ENCODE assay signal across 23 cellular contexts in genomic region chr18:9483526-9483925, GRCh38.
"Had no signal": no experiment of that assay in that cellular context is flagged by ENCODE, and none has a peak within 500 bp of the region (broad histone marks: within the 10 kb centered on the region; RNA-seq: fewer than 3 reads in every experiment).

No MANE protein-coding gene starts in this region.

- H3K27ac ChIP-seq: epithelial cell of prostate, esophagus squamous epithelium, gastrocnemius medialis, heart right ventricle had no signal

- ATAC-seq: effector memory CD8-positive, alpha-beta T cell; esophagus mucosa; gastrocnemius medialis; heart right ventricle; left cardiac atrium; left lung; left ventricle myocardium superior; naive thymus-derived CD4-positive, alpha-beta T cell had no signal

- H3K27me3 ChIP-seq: esophagus squamous epithelium, gastrocnemius medialis, heart right ventricle, left lung had no signal

- DNase-seq: cortex of kidney; effector CD8-positive, alpha-beta T cell; effector memory CD8-positive, alpha-beta T cell; endodermal cell; erythroblast; esophagus squamous epithelium; foreskin fibroblast; foreskin melanocyte; gastrocnemius medialis; glutamatergic neuron; head of caudate nucleus; heart right ventricle; hippocampal formation; left cardiac atrium; left lung; left ventricle myocardium superior; mammary epithelial cell; mesendoderm; midbrain; naive thymus-derived CD4-positive, alpha-beta T cell had no signal

- H3K9me3 ChIP-seq: esophagus squamous epithelium, gastrocnemius medialis, left lung had no signal

- H3K4me3 ChIP-seq: esophagus squamous epithelium, gastrocnemius medialis, heart right ventricle, left lung, lung had no signal
